ENCODE assay signal across 17 cellular contexts in the genomic region with DNA sequence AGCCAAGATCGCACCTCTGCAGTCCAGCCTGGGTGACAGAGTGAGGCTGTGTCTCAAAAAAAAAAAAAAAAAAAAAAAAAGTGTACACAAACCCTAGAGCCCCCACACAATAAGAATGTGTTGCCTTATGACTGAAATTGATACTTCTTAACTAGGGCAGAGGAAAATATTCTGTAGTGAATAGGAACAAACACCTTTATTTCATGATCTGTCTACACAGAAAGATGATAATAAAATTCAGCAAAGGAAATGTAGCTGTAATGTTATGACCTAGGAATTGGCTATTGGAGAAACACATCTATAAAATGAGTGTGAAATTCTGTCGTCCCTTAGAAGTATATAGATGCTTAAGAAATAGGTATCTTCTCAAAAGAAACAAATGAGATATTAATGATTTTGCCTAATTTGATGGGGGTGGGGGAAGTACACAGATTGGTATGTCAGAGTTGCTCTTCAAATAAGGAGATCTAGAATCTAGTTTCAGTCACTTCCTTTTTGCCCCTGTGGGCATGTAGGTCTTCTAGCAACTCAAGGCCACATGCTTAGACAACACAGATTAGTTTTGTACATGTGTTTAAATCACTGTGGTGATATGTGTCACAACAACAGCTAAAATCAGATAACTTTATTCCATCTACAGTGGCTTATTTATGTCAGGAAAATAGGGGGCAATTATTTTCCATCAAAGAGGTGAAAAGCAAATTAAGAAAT. TPM values are rescaled to one million over a fixed set of nuclear protein-coding genes. Genes with fewer than 3 reads are reported as not detected.
A peak's percentile ranks its signal among the peaks of the same experiment; 100 is the strongest.
DNase-seq lines count a peak whose midpoint lies in the region; ATAC-seq and TF ChIP-seq lines count a peak whose summit lies in the region.
"Had no signal": no experiment of that assay in that cellular context is flagged by ENCODE, and none has a peak within 500 bp of the region (broad histone marks: within the 10 kb centered on the region; RNA-seq: fewer than 3 reads in every experiment).

No MANE protein-coding gene starts in this region.

- H3K4me1 Mint-ChIP-seq in activated CD4-positive, alpha-beta T cell treated with anti-CD3 and anti-CD28 coated beads for 36 hours = peaks cover 26% of the 10 kb centered on the region
- H3K4me1 Mint-ChIP-seq in activated B cell treated with CpG ODN at 0.5 μM for 24 hours = peaks cover 35% of the 10 kb centered on the region
- peaks cover 13 to 15% of the 10 kb centered on the region in 2 donors for H3K4me1 Mint-ChIP-seq in stimulated activated naive B cell treated with anti-CD40 and anti-IgM and Interleukin-4, amounts not matched to agents 10 μg/mL and 1 μg/mL and 100 μg/mL, for 72 hours

- peaks cover 10% of the 10 kb centered on the region for H3K27me3 Mint-ChIP-seq in activated CD4-positive, alpha-beta T cell treated with anti-CD3 and anti-CD28 coated beads for 36 hours
- H3K27me3 Mint-ChIP-seq in activated B cell treated with CpG ODN at 0.5 μM for 24 hours = peaks cover 3% of the 10 kb centered on the region
- H3K27me3 Mint-ChIP-seq in stimulated activated naive B cell treated with anti-CD40 and anti-IgM and Interleukin-4, amounts not matched to agents 10 μg/mL and 1 μg/mL and 100 μg/mL, for 72 hours = peaks cover 0 to 2% of the 10 kb centered on the region in 2 donors

- TF ChIP-seq CTCF in activated B cell treated with CpG ODN at 0.5 μM for 24 hours (IDR thresholded peaks at IDR 0.05) = no peak

- ATAC-seq in activated CD4-positive, alpha-beta T cell treated with anti-CD3 and anti-CD28 coated beads for 36 hours = peak; percentile 31
- ATAC-seq in HG02973 (IDR thresholded peaks at IDR 0.05; ENCODE audit: unreplicated experiment) (peak; percentile 28), activated B cell treated with CpG ODN at 0.5 μM for 24 hours (ENCODE audit: low read depth) (peak; percentile 38), left ventricle myocardium superior (no peak)
- peak; percentile 53 to 63 for ATAC-seq in stimulated activated naive B cell treated with anti-CD40 and anti-IgM and Interleukin-4, amounts not matched to agents 10 μg/mL and 1 μg/mL and 100 μg/mL, for 72 hours (replicated peaks)

- no peaks in the 10 kb centered on the region for H3K9me3 Mint-ChIP-seq in activated CD4-positive, alpha-beta T cell treated with anti-CD3 and anti-CD28 coated beads for 36 hours (ENCODE audit: low read depth)
- H3K9me3 Mint-ChIP-seq in activated B cell treated with CpG ODN at 0.5 μM for 24 hours = no peaks in the 10 kb centered on the region
- H3K9me3 Mint-ChIP-seq in stimulated activated naive B cell treated with anti-CD40 and anti-IgM and Interleukin-4, amounts not matched to agents 10 μg/mL and 1 μg/mL and 100 μg/mL, for 72 hours = no peaks in the 10 kb centered on the region
- H3K9me3 Mint-ChIP-seq: activated CD4-positive, alpha-beta T cell treated with anti-CD3 and anti-CD28 coated beads, Interleukin-2, amount 10 ng/mL, durations not matched to agents 7 days and 5 days had no signal

- no peak for DNase-seq in activated CD4-positive, alpha-beta T cell treated with anti-CD3 and anti-CD28 coated beads for 36 hours
- no peak for DNase-seq in activated CD4-positive, alpha-beta T cell treated with anti-CD3 and anti-CD28 coated beads for 48 hours
- DNase-seq in activated B cell treated with CpG ODN at 0.5 μM for 24 hours (no peak), COLO829 (ENCODE audit: low spot score) (no peak), pons (ENCODE audit: low spot score) (no peak), left ventricle myocardium superior (no peak)
- no peak for DNase-seq in stimulated activated naive B cell treated with anti-CD40 and anti-IgM and Interleukin-4, amounts not matched to agents 10 μg/mL and 1 μg/mL and 100 μg/mL, for 72 hours
- DNase-seq: ACHN; activated CD4-positive, alpha-beta T cell treated with anti-CD3 and anti-CD28 coated beads, Interleukin-2, amount 10 ng/mL, durations not matched to agents 7 days and 5 days; activated gamma-delta T cell treated with Interleukin-2 at 50 U/mL for 16 hours; brain microvascular endothelial cell; effector CD8-positive, alpha-beta T cell; posterior cingulate gyrus; spleen had no signal

- intact Hi-C loops in activated CD4-positive, alpha-beta T cell treated with anti-CD3 and anti-CD28 coated beads for 36 hours (cut with DNase I, micrococcal nuclease) = loop anchor here in 1 of 2 experiments (2.0 kb wide), 1 partner anchor 15 kb away; no protein-coding TSS in a partner anchor
- intact Hi-C loops in activated B cell treated with CpG ODN at 0.5 μM for 24 hours (cut with micrococcal nuclease) (no loop called here), left ventricle myocardium superior (cut with micrococcal nuclease) (no loop called here)

- H3K36me3 Mint-ChIP-seq in activated CD4-positive, alpha-beta T cell treated with anti-CD3 and anti-CD28 coated beads for 36 hours (ENCODE audit: low read depth) = peaks cover 4% of the 10 kb centered on the region
- no peaks in the 10 kb centered on the region for H3K36me3 Mint-ChIP-seq in activated B cell treated with CpG ODN at 0.5 μM for 24 hours (ENCODE audit: low read depth)
- H3K36me3 Mint-ChIP-seq in stimulated activated naive B cell treated with anti-CD40 and anti-IgM and Interleukin-4, amounts not matched to agents 10 μg/mL and 1 μg/mL and 100 μg/mL, for 72 hours = no peaks in the 10 kb centered on the region

- CTCF ChIA-PET in activated CD4-positive, alpha-beta T cell treated with anti-CD3 and anti-CD28 coated beads for 36 hours (lab: Charles Lee) = interaction anchor here (0.6 to 0.7 kb wide), 2 partner anchors 27 to 180 kb away, joined by 3 read pairs; no protein-coding TSS in a partner anchor
- CTCF ChIA-PET in activated B cell treated with CpG ODN at 0.5 μM for 24 hours (lab: Charles Lee) = interaction anchor here (1.0 kb wide), 1 partner anchor 117 kb away, joined by 3 read pairs; no protein-coding TSS in a partner anchor

- POLR2A ChIA-PET in activated CD4-positive, alpha-beta T cell treated with anti-CD3 and anti-CD28 coated beads for 36 hours (lab: Charles Lee) = interaction anchor here (0.6 kb wide), 1 partner anchor 920 kb away, joined by 3 read pairs; no protein-coding TSS in a partner anchor
- POLR2A ChIA-PET in activated B cell treated with CpG ODN at 0.5 μM for 24 hours (lab: Charles Lee) = interaction anchor here (0.7 kb wide), 2 partner anchors 16 to 155 kb away, joined by 9 read pairs; no protein-coding TSS in a partner anchor

- no peak overlapping the region for H3K4me3 Mint-ChIP-seq in activated CD4-positive, alpha-beta T cell treated with anti-CD3 and anti-CD28 coated beads for 36 hours
- H3K4me3 Mint-ChIP-seq in activated B cell treated with CpG ODN at 0.5 μM for 24 hours = no peak overlapping the region
- no peak overlapping the region for H3K4me3 Mint-ChIP-seq in stimulated activated naive B cell treated with anti-CD40 and anti-IgM and Interleukin-4, amounts not matched to agents 10 μg/mL and 1 μg/mL and 100 μg/mL, for 72 hours
- H3K4me3 Mint-ChIP-seq: activated CD4-positive, alpha-beta T cell treated with anti-CD3 and anti-CD28 coated beads, Interleukin-2, amount 10 ng/mL, durations not matched to agents 7 days and 5 days had no signal

- H3K27ac Mint-ChIP-seq in activated CD4-positive, alpha-beta T cell treated with anti-CD3 and anti-CD28 coated beads for 36 hours = no peak overlapping the region
- peak overlapping the region; percentile 57 for H3K27ac Mint-ChIP-seq in activated B cell treated with CpG ODN at 0.5 μM for 24 hours
- H3K27ac Mint-ChIP-seq in stimulated activated naive B cell treated with anti-CD40 and anti-IgM and Interleukin-4, amounts not matched to agents 10 μg/mL and 1 μg/mL and 100 μg/mL, for 72 hours = no peak overlapping the region
- H3K27ac Mint-ChIP-seq: activated CD4-positive, alpha-beta T cell treated with anti-CD3 and anti-CD28 coated beads, Interleukin-2, amount 10 ng/mL, durations not matched to agents 7 days and 5 days had no signal

RNA-seq across cellular contexts. Expression of gene GPR25, which starts 10.7 kb away (rescaled TPM):
- not detected for total RNA-seq in activated CD4-positive, alpha-beta T cell treated with anti-CD3 and anti-CD28 coated beads for 36 hours
- 0.86 and 1.6 TPM in 2 replicates for total RNA-seq in activated B cell treated with CpG ODN at 0.5 μM for 24 hours
- total RNA-seq in left ventricle myocardium superior = not detected
- total RNA-seq: activated CD4-positive, alpha-beta T cell treated with anti-CD3 and anti-CD28 coated beads, Interleukin-2, amount 10 ng/mL, durations not matched to agents 7 days and 5 days; fibroblast of villous mesenchyme; thoracic aorta had no signal

RNA-seq across cellular contexts. Expression of gene INAVA, which starts 32.6 kb away (rescaled TPM):
- not detected for total RNA-seq in activated CD4-positive, alpha-beta T cell treated with anti-CD3 and anti-CD28 coated beads for 36 hours
- 0.44 and 0.46 TPM in 2 replicates for total RNA-seq in activated B cell treated with CpG ODN at 0.5 μM for 24 hours
- 0.05 TPM for total RNA-seq in left ventricle myocardium superior
- total RNA-seq: activated CD4-positive, alpha-beta T cell treated with anti-CD3 and anti-CD28 coated beads, Interleukin-2, amount 10 ng/mL, durations not matched to agents 7 days and 5 days; fibroblast of villous mesenchyme had no signal
